In genomic region chr2:160583823-160584537, GRCh38 we compare ENCODE assay signal across 15 cellular contexts.
DNase-seq lines count a peak whose midpoint lies in the region; ATAC-seq, FAIRE-seq and TF ChIP-seq lines count a peak whose summit lies in the region.
"Had no signal": no experiment of that assay in that cellular context is flagged by ENCODE, and none has a peak within 500 bp of the region (broad histone marks: within the 10 kb centered on the region; RNA-seq: fewer than 3 reads in every experiment).

No MANE protein-coding gene starts in this region.

- ATAC-seq in HepG2 (0 out of 3 replicates have a peak, but pooled peaks have one; percentile 32), right lobe of liver (no peak), GM19023 (IDR thresholded peaks at IDR 0.05; ENCODE audit: unreplicated experiment) (no peak)
- ATAC-seq: mucosa of descending colon had no signal

- no peaks in the 10 kb centered on the region for H3K79me2 ChIP-seq in HepG2 (ENCODE audit: insufficient read depth, low read length)

- no peak for FAIRE-seq in HepG2 (lab: Jason Lieb, UNC)

- H3K27ac ChIP-seq in HepG2 (ENCODE audit: extremely low read length, insufficient read depth, low read length) (no peak overlapping the region), right lobe of liver (no peak overlapping the region), esophagus muscularis mucosa (replicated peaks in 1 of 4) (peak overlapping the region; percentile 69 to 75 (median 72)), uterus (peak overlapping the region; percentile 56 to 75)
- H3K27ac ChIP-seq: KMS-11, PC-9 had no signal

- no peak for DNase-seq in HepG2 (ENCODE audit: low spot score)
- no peak for DNase-seq in right lobe of liver
- DNase-seq in esophagus muscularis mucosa (ENCODE audit: extremely low spot score), result no peak
- DNase-seq in uterus, result no peak
- DNase-seq in erythroblast (lab: John Stamatoyannopoulos, UW), result no peak
- DNase-seq in NCI-H1930 (lab: John Stamatoyannopoulos, UW), result no peak
- DNase-seq: foreskin melanocyte, GDM1, mucosa of descending colon, NCI-H1436, NCI-H510A treated with DMSO at 0.1 percent for 48 hours had no signal

- in situ Hi-C loops in HepG2 (cut with HindIII; ENCODE audit: extremely low pct_ligation_motif_present, low pct_unique_long_range_greater_than_20kb), result no loop called here

- no peak overlapping the region for H3K4me2 ChIP-seq in HepG2 (ENCODE audit: low read depth, low read length)
- H3K4me2 ChIP-seq: KMS-11 had no signal

- TF ChIP-seq EP300 in HepG2 (IDR thresholded peaks at IDR 0.05; ENCODE audit: low read depth in 2 of 2, low read length in 2 of 2) (no peak), HepG2 (CRISPR knock-in tag; IDR thresholded peaks at IDR 0.05; ENCODE audit: borderline replicate concordance) (no peak), esophagus muscularis mucosa (IDR thresholded peaks at IDR 0.05) (no peak)

- no peak for TF ChIP-seq POLR2A in HepG2 (IDR thresholded peaks at IDR 0.05; ENCODE audit: insufficient read depth in 1 of 2, low read depth in 2 of 2, low read length in 2 of 2)
- TF ChIP-seq POLR2A in right lobe of liver (IDR thresholded peaks at IDR 0.05), result no peak
- TF ChIP-seq POLR2A in esophagus muscularis mucosa (IDR thresholded peaks at IDR 0.05; ENCODE audit: low read depth), result no peak
- no peak for TF ChIP-seq POLR2A in uterus (IDR thresholded peaks at IDR 0.05)
- no peak for TF ChIP-seq POLR2A in erythroblast (IDR thresholded peaks at IDR 0.05; ENCODE audit: low read length)

- peak overlapping the region; percentile 93 to 95 (median 94) for H3K27ac Mint-ChIP-seq in nephron

- intact Hi-C loops in HepG2 (cut with micrococcal nuclease; ENCODE audit: unreplicated experiment), result no loop called here
- intact Hi-C loops in right lobe of liver (cut with DNase I), result no loop called here
- intact Hi-C loops in esophagus muscularis mucosa (cut with DNase I), result loop anchor here (5.0 kb wide), 1 partner anchor 92 kb away; the partner anchor contains the start of gene RBMS1
- intact Hi-C loops in uterus (cut with DNase I; ENCODE audit: low total_unique reads), result no loop called here

- H3K36me3 Mint-ChIP-seq in nephron (ENCODE audit: low read depth), result no peaks in the 10 kb centered on the region

- no peaks in the 10 kb centered on the region for H3K27me3 ChIP-seq in HepG2 (ENCODE audit: control insufficient read depth in 1 of 2, insufficient read depth in 2 of 2, low read length in 2 of 2)
- no peaks in the 10 kb centered on the region for H3K27me3 ChIP-seq in right lobe of liver
- no peaks in the 10 kb centered on the region for H3K27me3 ChIP-seq in esophagus muscularis mucosa
- no peaks in the 10 kb centered on the region for H3K27me3 ChIP-seq in uterus

- H3K4me3 ChIP-seq in HepG2 (replicated peaks in 1 of 3; ENCODE audit: insufficient read depth in 1 of 3, low read depth in 2 of 3, low read length in 3 of 3), result no peak overlapping the region
- no peak overlapping the region for H3K4me3 ChIP-seq in right lobe of liver
- no peak overlapping the region for H3K4me3 ChIP-seq in esophagus muscularis mucosa
- no peak overlapping the region for H3K4me3 ChIP-seq in uterus
- H3K4me3 ChIP-seq: mucosa of descending colon, PC-9 had no signal

- no peaks in the 10 kb centered on the region for H4K20me1 ChIP-seq in HepG2 (ENCODE audit: insufficient read depth, low read length)

- H3K36me3 ChIP-seq in HepG2 (replicated peaks in 1 of 2; ENCODE audit: control insufficient read depth in 1 of 2, insufficient read depth in 2 of 2, low read length in 2 of 2), result no peaks in the 10 kb centered on the region
- H3K36me3 ChIP-seq in right lobe of liver, result no peaks in the 10 kb centered on the region
- no peaks in the 10 kb centered on the region for H3K36me3 ChIP-seq in esophagus muscularis mucosa
- H3K36me3 ChIP-seq in uterus, result no peaks in the 10 kb centered on the region

- H3K27me3 Mint-ChIP-seq in nephron (ENCODE audit: low read depth), result no peaks in the 10 kb centered on the region

- no peaks in the 10 kb centered on the region for H3K9me3 ChIP-seq in HepG2 (ENCODE audit: low read length)
- H3K9me3 ChIP-seq in right lobe of liver, result no peaks in the 10 kb centered on the region
- no peaks in the 10 kb centered on the region for H3K9me3 ChIP-seq in esophagus muscularis mucosa
- no peaks in the 10 kb centered on the region for H3K9me3 ChIP-seq in uterus
- H3K9me3 ChIP-seq: mucosa of descending colon had no signal

- no peak for TF ChIP-seq RAD21 in HepG2 (CRISPR knock-in tag; IDR thresholded peaks at IDR 0.05)

- H2AFZ ChIP-seq in HepG2 (ENCODE audit: low read length), result no peak overlapping the region
- H2AFZ ChIP-seq: PC-9 had no signal

- H3K9me3 Mint-ChIP-seq in nephron, result peaks cover 3% of the 10 kb centered on the region

- no peaks in the 10 kb centered on the region for H3K4me1 ChIP-seq in HepG2 (ENCODE audit: insufficient read depth, low read length)
- H3K4me1 ChIP-seq in right lobe of liver, result no peaks in the 10 kb centered on the region
- H3K4me1 ChIP-seq in esophagus muscularis mucosa, result peaks cover 15 to 42% (median 40%) of the 10 kb centered on the region in 4 donors
- peaks cover 0 to 4% of the 10 kb centered on the region in 2 donors for H3K4me1 ChIP-seq in uterus

- POLR2A ChIA-PET in HepG2 (lab: Yijun Ruan, JAX), result no interaction called here

- no peak overlapping the region for H3K4me3 Mint-ChIP-seq in nephron

- peaks cover 32% of the 10 kb centered on the region for H3K4me1 Mint-ChIP-seq in nephron

- no peak for TF ChIP-seq CTCF in HepG2 (CRISPR knock-in tag; IDR thresholded peaks at IDR 0.05)
- TF ChIP-seq CTCF in right lobe of liver (IDR thresholded peaks at IDR 0.05), result no peak
- TF ChIP-seq CTCF in esophagus muscularis mucosa (IDR thresholded peaks at IDR 0.05), result no peak
- no peak for TF ChIP-seq CTCF in nephron (IDR thresholded peaks at IDR 0.05; ENCODE audit: unreplicated experiment in 3 of 3)
- TF ChIP-seq CTCF in uterus (IDR thresholded peaks at IDR 0.05), result no peak

- CTCF ChIA-PET in HepG2 (lab: Yijun Ruan, JAX; ENCODE audit: low intra/inter-chr PET ratio, low total read pairs), result no interaction called here

- no TSS peak for BruUV-seq in HepG2 (replicated peaks; lab: Mats Ljungman, UMichigan)

- WGBS in HepG2 (ENCODE audit: low lambda C conversion rate), result 48% methylated on average over 8 of the region's 8 CpGs
- WGBS in right lobe of liver (ENCODE audit: insufficient coverage, low coverage, low lambda C conversion rate, missing lambda C conversion rate), result 93% methylated on average over 6 of the region's 8 CpGs
- 81% methylated on average over 8 of the region's 8 CpGs for WGBS in esophagus muscularis mucosa

- no peak overlapping the region for H3K9ac ChIP-seq in HepG2 (ENCODE audit: insufficient read depth, low read depth, low read length)
- H3K9ac ChIP-seq: KMS-11 had no signal

TF ChIP-seq in HepG2, 621 proteins besides CTCF, POLR2A, EP300 and RAD21:
- TF ChIP-seq ZNF562 (CRISPR knock-in tag; IDR thresholded peaks at IDR 0.05; ENCODE audit: borderline replicate concordance), result no peak
- TF ChIP-seq BCL6 (CRISPR knock-in tag; IDR thresholded peaks at IDR 0.05), result no peak
- no peak for TF ChIP-seq ZNF589 (CRISPR knock-in tag; conservative IDR thresholded peaks at IDR 0.05)
- no peak for TF ChIP-seq KAT7 (CRISPR knock-in tag; IDR thresholded peaks at IDR 0.05; ENCODE audit: borderline replicate concordance)
- TF ChIP-seq NBN (conservative IDR thresholded peaks at IDR 0.05), result no peak
- TF ChIP-seq STAG1 (CRISPR knock-in tag; IDR thresholded peaks at IDR 0.05), result no peak
- no peak for TF ChIP-seq SSRP1 (CRISPR knock-in tag; IDR thresholded peaks at IDR 0.05)
- no peak for TF ChIP-seq PAWR (CRISPR knock-in tag; IDR thresholded peaks at IDR 0.05; ENCODE audit: borderline replicate concordance)
- TF ChIP-seq ZFP41 (CRISPR knock-in tag; IDR thresholded peaks at IDR 0.05; ENCODE audit: borderline replicate concordance), result no peak
- TF ChIP-seq ERF (CRISPR knock-in tag; IDR thresholded peaks at IDR 0.05), result no peak
- TF ChIP-seq MXD3 (CRISPR knock-in tag; IDR thresholded peaks at IDR 0.05), result no peak
- TF ChIP-seq ZNF616 (CRISPR knock-in tag; IDR thresholded peaks at IDR 0.05; ENCODE audit: low read depth), result no peak
- no peak for TF ChIP-seq NAIF1 (CRISPR knock-in tag; IDR thresholded peaks at IDR 0.05; ENCODE audit: borderline replicate concordance)
- no peak for TF ChIP-seq TAF1 (CRISPR knock-in tag; IDR thresholded peaks at IDR 0.05)
- TF ChIP-seq BORCS8-MEF2B (CRISPR knock-in tag; IDR thresholded peaks at IDR 0.05), result no peak

Comparison
In these comparisons a context has a peak if more than half of its experiments do, and no peak if none do; other contexts are left out.
1. H3K27ac ChIP-seq: peak in esophagus muscularis mucosa (4 of 4) and uterus (2 of 2); none in HepG2 (single experiment) and right lobe of liver (0 of 3).